In the genomic region with DNA sequence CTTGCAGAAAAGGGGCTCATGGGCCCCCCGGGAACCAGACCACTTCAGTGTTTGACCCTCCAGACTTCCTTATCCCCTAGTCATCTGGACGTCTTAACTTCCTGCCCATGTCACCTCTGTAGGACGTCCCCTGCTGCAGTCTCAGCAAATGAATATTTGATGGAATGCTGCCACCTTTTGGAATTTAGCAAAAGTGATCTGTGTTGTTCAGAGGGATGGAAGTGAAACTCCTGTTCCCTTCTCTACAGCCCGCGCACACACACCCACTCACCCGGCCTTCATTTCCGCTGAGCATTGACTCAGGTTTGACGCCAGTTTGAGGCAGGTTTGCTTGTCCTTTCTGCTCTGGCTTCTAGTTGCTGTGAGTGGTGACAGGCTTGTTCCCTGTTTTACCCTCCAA, we compare ENCODE assay signal across 11 cellular contexts.
DNase-seq lines count a peak whose midpoint lies in the region; ATAC-seq, FAIRE-seq and TF ChIP-seq lines count a peak whose summit lies in the region.
"Had no signal": no experiment of that assay in that cellular context is flagged by ENCODE, and none has a peak within 500 bp of the region (broad histone marks: within the 10 kb centered on the region; RNA-seq: fewer than 3 reads in every experiment).

No MANE protein-coding gene starts in this region.

- TF ChIP-seq CTCF in kidney (IDR thresholded peaks at IDR 0.05; ENCODE audit: borderline replicate concordance, extremely low read depth, insufficient read depth), result peak; percentile 24

- no peak overlapping the region for H3K27ac Mint-ChIP-seq in activated T-helper 2 cell treated with anti-CD3 and anti-CD28 coated beads, Interferon-gamma antibody, Interleukin-2, Interleukin-4, amounts not matched to agents 10 μg/mL and 5 μg/mL and 100 μg/mL, durations not matched to agents 14 hours and 24 hours and 36 hours
- H3K27ac Mint-ChIP-seq: stimulated activated naive CD8-positive, alpha-beta T cell treated with anti-CD3 and anti-CD28 coated beads, Interleukin-15, amount 100 ng/mL, for 72 hours had no signal

- H3K27ac ChIP-seq in kidney (ENCODE audit: low read depth in 2 of 2, low read length in 2 of 2) (no peak overlapping the region), right cardiac atrium (ENCODE audit: low read length) (no peak overlapping the region), mesenchymal stem cell (ENCODE audit: low read length, poor library complexity, severe bottlenecking) (no peak overlapping the region)
- H3K27ac ChIP-seq: SJCRH30 had no signal

- H3K9me3 ChIP-seq in kidney (ENCODE audit: control insufficient read depth in 1 of 2, low read length in 2 of 2), result no peaks in the 10 kb centered on the region
- H3K9me3 ChIP-seq in right cardiac atrium (ENCODE audit: control insufficient read depth, low read length), result no peaks in the 10 kb centered on the region
- no peaks in the 10 kb centered on the region for H3K9me3 ChIP-seq in mesenchymal stem cell (ENCODE audit: control insufficient read depth, low read length)
- H3K9me3 ChIP-seq: SJCRH30 had no signal

- no peak overlapping the region for H2BK15ac ChIP-seq in mesenchymal stem cell (ENCODE audit: low read depth, poor library complexity, severe bottlenecking)

- H2BK12ac ChIP-seq in mesenchymal stem cell (ENCODE audit: low read length in 2 of 2), result no peak overlapping the region

- no peak overlapping the region for H3K4ac ChIP-seq in mesenchymal stem cell (ENCODE audit: low read depth in 1 of 2, low read length in 2 of 2)

- DNase-seq in Ammon's horn (ENCODE audit: low spot score) (peak; percentile 57), H7 (peak; percentile 51), OCI-M1 (lab: John Stamatoyannopoulos, UW) (peak; percentile 29), kidney (no peak), right cardiac atrium (no peak), mesenchymal stem cell (no peak)
- no peak for DNase-seq in activated T-helper 2 cell treated with anti-CD3 and anti-CD28 coated beads, Interferon-gamma antibody, Interleukin-2, Interleukin-4, amounts not matched to agents 10 μg/mL and 5 μg/mL and 100 μg/mL, durations not matched to agents 14 hours and 24 hours and 36 hours (ENCODE audit: low spot score)
- DNase-seq: activated CD8-positive, alpha-beta memory T cell treated with anti-CD3 and anti-CD28 coated beads, Interleukin-2, amount 50 U/mL, for 4 hours; stimulated activated naive CD8-positive, alpha-beta T cell treated with anti-CD3 and anti-CD28 coated beads, Interleukin-15, amount 100 ng/mL, for 72 hours had no signal

- H3K9ac ChIP-seq in kidney (ENCODE audit: low read length in 2 of 2) (no peak overlapping the region), mesenchymal stem cell (ENCODE audit: low read length) (no peak overlapping the region)

- H3K4me3 ChIP-seq in H7 (ENCODE audit: insufficient read depth, low read depth, low read length) (no peak overlapping the region), kidney (ENCODE audit: low read length in 2 of 2) (no peak overlapping the region), right cardiac atrium (ENCODE audit: low read length) (no peak overlapping the region), mesenchymal stem cell (ENCODE audit: insufficient read depth in 1 of 2, low read depth in 1 of 2, low read length in 2 of 2) (no peak overlapping the region)
- H3K4me3 ChIP-seq: SJCRH30 had no signal

- FAIRE-seq in kidney (lab: Jason Lieb, UNC), result no peak

- H2AFZ ChIP-seq in mesenchymal stem cell (ENCODE audit: low read depth, low read length), result no peak overlapping the region

- no peak overlapping the region for H3K4me2 ChIP-seq in mesenchymal stem cell (ENCODE audit: low read length, poor library complexity, severe bottlenecking)

- no peaks in the 10 kb centered on the region for H3K36me3 Mint-ChIP-seq in activated T-helper 2 cell treated with anti-CD3 and anti-CD28 coated beads, Interferon-gamma antibody, Interleukin-2, Interleukin-4, amounts not matched to agents 10 μg/mL and 5 μg/mL and 100 μg/mL, durations not matched to agents 14 hours and 24 hours and 36 hours (ENCODE audit: low read depth)

- no peaks in the 10 kb centered on the region for H3K27me3 Mint-ChIP-seq in activated T-helper 2 cell treated with anti-CD3 and anti-CD28 coated beads, Interferon-gamma antibody, Interleukin-2, Interleukin-4, amounts not matched to agents 10 μg/mL and 5 μg/mL and 100 μg/mL, durations not matched to agents 14 hours and 24 hours and 36 hours (ENCODE audit: low read depth)
- H3K27me3 Mint-ChIP-seq: stimulated activated naive CD8-positive, alpha-beta T cell treated with anti-CD3 and anti-CD28 coated beads, Interleukin-15, amount 100 ng/mL, for 72 hours had no signal

- intact Hi-C loops in kidney (cut with DNase I) (no loop called here), right cardiac atrium (cut with DNase I) (no loop called here)
- intact Hi-C loops in activated T-helper 2 cell treated with anti-CD3 and anti-CD28 coated beads, Interferon-gamma antibody, Interleukin-2, Interleukin-4, amounts not matched to agents 10 μg/mL and 5 μg/mL and 100 μg/mL, durations not matched to agents 14 hours and 24 hours and 36 hours (cut with micrococcal nuclease), result no loop called here

- H3K4me1 ChIP-seq in kidney (ENCODE audit: control insufficient read depth in 1 of 2, insufficient read depth in 1 of 2, low read depth in 1 of 2, low read length in 2 of 2), result no peaks in the 10 kb centered on the region
- H3K4me1 ChIP-seq in right cardiac atrium (ENCODE audit: control insufficient read depth, insufficient read depth, low read length), result no peaks in the 10 kb centered on the region
- no peaks in the 10 kb centered on the region for H3K4me1 ChIP-seq in mesenchymal stem cell (ENCODE audit: control insufficient read depth, insufficient read depth, low read depth, low read length)
- H3K4me1 ChIP-seq: SJCRH30 had no signal

- H4K8ac ChIP-seq in mesenchymal stem cell (ENCODE audit: low read length), result no peak overlapping the region

- H3K9me3 Mint-ChIP-seq in activated T-helper 2 cell treated with anti-CD3 and anti-CD28 coated beads, Interferon-gamma antibody, Interleukin-2, Interleukin-4, amounts not matched to agents 10 μg/mL and 5 μg/mL and 100 μg/mL, durations not matched to agents 14 hours and 24 hours and 36 hours, result peaks cover 3% of the 10 kb centered on the region

- H3K36me3 ChIP-seq in H7 (replicated peaks; ENCODE audit: control insufficient read depth, insufficient read depth, low read length) (no peaks in the 10 kb centered on the region), kidney (ENCODE audit: control insufficient read depth in 1 of 2, insufficient read depth in 2 of 2, low read length in 2 of 2) (no peaks in the 10 kb centered on the region), mesenchymal stem cell (ENCODE audit: control insufficient read depth in 1 of 2, insufficient read depth in 2 of 2, low read depth in 1 of 2, low read length in 2 of 2) (no peaks in the 10 kb centered on the region)
- H3K36me3 ChIP-seq: SJCRH30 had no signal

- H3K79me1 ChIP-seq in mesenchymal stem cell (replicated peaks; ENCODE audit: low read length, poor library complexity, severe bottlenecking), result no peaks in the 10 kb centered on the region

- H4K91ac ChIP-seq in mesenchymal stem cell (ENCODE audit: low read length), result no peak overlapping the region

- no peaks in the 10 kb centered on the region for H3K4me1 Mint-ChIP-seq in activated T-helper 2 cell treated with anti-CD3 and anti-CD28 coated beads, Interferon-gamma antibody, Interleukin-2, Interleukin-4, amounts not matched to agents 10 μg/mL and 5 μg/mL and 100 μg/mL, durations not matched to agents 14 hours and 24 hours and 36 hours (ENCODE audit: low read depth)
- H3K4me1 Mint-ChIP-seq: stimulated activated naive CD8-positive, alpha-beta T cell treated with anti-CD3 and anti-CD28 coated beads, Interleukin-15, amount 100 ng/mL, for 72 hours had no signal

- H2BK120ac ChIP-seq in mesenchymal stem cell (ENCODE audit: low read depth, low read length), result no peak overlapping the region

- no peak overlapping the region for H3K18ac ChIP-seq in mesenchymal stem cell (ENCODE audit: low read depth in 1 of 2, low read length in 2 of 2)

- no peak overlapping the region for H3K4me3 Mint-ChIP-seq in activated T-helper 2 cell treated with anti-CD3 and anti-CD28 coated beads, Interferon-gamma antibody, Interleukin-2, Interleukin-4, amounts not matched to agents 10 μg/mL and 5 μg/mL and 100 μg/mL, durations not matched to agents 14 hours and 24 hours and 36 hours (ENCODE audit: low read depth)
- H3K4me3 Mint-ChIP-seq: stimulated activated naive CD8-positive, alpha-beta T cell treated with anti-CD3 and anti-CD28 coated beads, Interleukin-15, amount 100 ng/mL, for 72 hours had no signal

- no peak overlapping the region for H3K14ac ChIP-seq in mesenchymal stem cell (ENCODE audit: low read length in 2 of 2)

- WGBS in right cardiac atrium, result 50% methylated on average over 8 of the region's 8 CpGs
- WGBS in mesenchymal stem cell, result 66% methylated on average over 7 of the region's 8 CpGs

- ATAC-seq in right cardiac atrium (no peak), GM18909 (IDR thresholded peaks at IDR 0.05; ENCODE audit: poor library complexity, unreplicated experiment) (no peak)
- ATAC-seq: stimulated activated naive CD8-positive, alpha-beta T cell treated with anti-CD3 and anti-CD28 coated beads, Interleukin-15, amount 100 ng/mL, for 72 hours had no signal

- H3K23ac ChIP-seq in mesenchymal stem cell (ENCODE audit: low read length in 2 of 2), result no peak overlapping the region

- H2AK5ac ChIP-seq in mesenchymal stem cell (ENCODE audit: low read length, severe bottlenecking), result no peak overlapping the region

- no peaks in the 10 kb centered on the region for H3K27me3 ChIP-seq in H7 (ENCODE audit: control insufficient read depth, insufficient read depth, low read length)
- H3K27me3 ChIP-seq in right cardiac atrium (ENCODE audit: control insufficient read depth, insufficient read depth), result no peaks in the 10 kb centered on the region
- no peaks in the 10 kb centered on the region for H3K27me3 ChIP-seq in mesenchymal stem cell (ENCODE audit: control insufficient read depth in 1 of 2, insufficient read depth in 1 of 2, low read length in 2 of 2)
- H3K27me3 ChIP-seq: SJCRH30 had no signal

- no peak overlapping the region for H2BK5ac ChIP-seq in mesenchymal stem cell (ENCODE audit: low read depth, low read length, poor library complexity, severe bottlenecking)

Comparison
In these comparisons a context has a peak if more than half of its experiments do, and no peak if none do; other contexts are left out.
1. DNase-seq: peak in Ammon's horn (single experiment), H7 (single experiment) and OCI-M1 (single experiment); none in kidney (single experiment), right cardiac atrium (0 of 3), activated T-helper 2 cell treated with anti-CD3 and anti-CD28 coated beads, Interferon-gamma antibody, Interleukin-2, Interleukin-4, amounts not matched to agents 10 μg/mL and 5 μg/mL and 100 μg/mL, durations not matched to agents 14 hours and 24 hours and 36 hours (single experiment) and mesenchymal stem cell (single experiment).